ENCODE assay signal across 2 cellular contexts in genomic region chr21:33236013-33236686, GRCh38.
A peak's percentile ranks its signal among the peaks of the same experiment; 100 is the strongest.
TF ChIP-seq lines count a peak whose summit lies in the region.

No MANE protein-coding gene starts in this region.

TF ChIP-seq in HEK293, 187 proteins besides CTCF, POLR2A, EP300 and RAD21:
- TF ChIP-seq ZNF514 (tag by site-specific recombination; IDR thresholded peaks at IDR 0.05), result no peak
- TF ChIP-seq, protein P1, sequence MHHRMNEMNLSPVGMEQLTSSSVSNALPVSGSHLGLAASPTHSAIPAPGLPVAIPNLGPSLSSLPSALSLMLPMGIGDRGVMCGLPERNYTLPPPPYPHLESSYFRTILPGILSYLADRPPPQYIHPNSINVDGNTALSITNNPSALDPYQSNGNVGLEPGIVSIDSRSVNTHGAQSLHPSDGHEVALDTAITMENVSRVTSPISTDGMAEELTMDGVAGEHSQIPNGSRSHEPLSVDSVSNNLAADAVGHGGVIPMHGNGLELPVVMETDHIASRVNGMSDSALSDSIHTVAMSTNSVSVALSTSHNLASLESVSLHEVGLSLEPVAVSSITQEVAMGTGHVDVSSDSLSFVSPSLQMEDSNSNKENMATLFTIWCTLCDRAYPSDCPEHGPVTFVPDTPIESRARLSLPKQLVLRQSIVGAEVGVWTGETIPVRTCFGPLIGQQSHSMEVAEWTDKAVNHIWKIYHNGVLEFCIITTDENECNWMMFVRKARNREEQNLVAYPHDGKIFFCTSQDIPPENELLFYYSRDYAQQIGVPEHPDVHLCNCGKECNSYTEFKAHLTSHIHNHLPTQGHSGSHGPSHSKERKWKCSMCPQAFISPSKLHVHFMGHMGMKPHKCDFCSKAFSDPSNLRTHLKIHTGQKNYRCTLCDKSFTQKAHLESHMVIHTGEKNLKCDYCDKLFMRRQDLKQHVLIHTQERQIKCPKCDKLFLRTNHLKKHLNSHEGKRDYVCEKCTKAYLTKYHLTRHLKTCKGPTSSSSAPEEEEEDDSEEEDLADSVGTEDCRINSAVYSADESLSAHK (tag by site-specific recombination; IDR thresholded peaks at IDR 0.05), result no peak
- 0 out of 2 replicates have a peak, but pooled peaks have one; percentile 52 for TF ChIP-seq ZBTB20 (tag by site-specific recombination; IDR thresholded peaks at IDR 0.05)

TF ChIP-seq in WTC11, 78 proteins besides CTCF, POLR2A, EP300 and RAD21:
- TF ChIP-seq OVOL2 (CRISPR knock-in tag; IDR thresholded peaks at IDR 0.05; ENCODE audit: borderline replicate concordance), result no peak
- TF ChIP-seq HMGA2 (CRISPR knock-in tag; IDR thresholded peaks at IDR 0.05), result no peak
- no peak for TF ChIP-seq SMAD4 (CRISPR knock-in tag; IDR thresholded peaks at IDR 0.05)
- TF ChIP-seq JAZF1 (CRISPR knock-in tag; IDR thresholded peaks at IDR 0.05), result no peak
- TF ChIP-seq CREM (CRISPR knock-in tag; IDR thresholded peaks at IDR 0.05), result no peak
- no peak for TF ChIP-seq ERG (CRISPR knock-in tag; IDR thresholded peaks at IDR 0.05)
- no peak for TF ChIP-seq ARID4B (CRISPR knock-in tag; IDR thresholded peaks at IDR 0.05; ENCODE audit: borderline replicate concordance)
- TF ChIP-seq ATF1 (CRISPR knock-in tag; IDR thresholded peaks at IDR 0.05), result no peak
- TF ChIP-seq ZNF138 (CRISPR knock-in tag; conservative IDR thresholded peaks at IDR 0.05), result no peak
- TF ChIP-seq ZNF219 (CRISPR knock-in tag; IDR thresholded peaks at IDR 0.05; ENCODE audit: borderline replicate concordance), result no peak
- no peak for TF ChIP-seq CBFB (CRISPR knock-in tag; IDR thresholded peaks at IDR 0.05; ENCODE audit: low read depth)
- TF ChIP-seq NR1H2 (CRISPR knock-in tag; IDR thresholded peaks at IDR 0.05), result no peak
- no peak for TF ChIP-seq ZNF232 (CRISPR knock-in tag; IDR thresholded peaks at IDR 0.05)
- no peak for TF ChIP-seq USF2 (CRISPR knock-in tag; IDR thresholded peaks at IDR 0.05)
